8 cellular contexts compared by ENCODE assay signal in genomic region chr2:202965810-202966454, GRCh38. TPM values are rescaled to one million over a fixed set of nuclear protein-coding genes. Genes with fewer than 3 reads are reported as not detected.
DNase-seq lines count a peak whose midpoint lies in the region; ATAC-seq lines count a peak whose summit lies in the region.

No MANE protein-coding gene starts in this region.

- H3K36me3 Mint-ChIP-seq in activated naive CD8-positive, alpha-beta T cell treated with anti-CD3 and anti-CD28 coated beads, Interleukin-2, amount 50 U/mL, for 24 hours (ENCODE audit: low read depth), result peaks cover 3% of the 10 kb centered on the region
- H3K36me3 Mint-ChIP-seq in naive thymus-derived CD4-positive, alpha-beta T cell, result peaks cover 0 to 46% (median 7%) of the 10 kb centered on the region in 5 donors

- intact Hi-C loops in naive thymus-derived CD4-positive, alpha-beta T cell (cut with micrococcal nuclease), result no loop called here

- no peak overlapping the region for H3K27ac ChIP-seq in naive thymus-derived CD4-positive, alpha-beta T cell (ENCODE audit: low read depth, low read length)

- CTCF ChIA-PET in naive thymus-derived CD4-positive, alpha-beta T cell (lab: Charles Lee), result no interaction called here

- no peaks in the 10 kb centered on the region for H3K9me3 Mint-ChIP-seq in activated naive CD8-positive, alpha-beta T cell treated with anti-CD3 and anti-CD28 coated beads, Interleukin-2, amount 50 U/mL, for 24 hours
- no peaks in the 10 kb centered on the region for H3K9me3 Mint-ChIP-seq in naive thymus-derived CD4-positive, alpha-beta T cell

- H3K4me3 Mint-ChIP-seq in activated naive CD8-positive, alpha-beta T cell treated with anti-CD3 and anti-CD28 coated beads, Interleukin-2, amount 50 U/mL, for 24 hours, result no peak overlapping the region
- no peak overlapping the region for H3K4me3 Mint-ChIP-seq in naive thymus-derived CD4-positive, alpha-beta T cell

- H3K4me3 ChIP-seq in naive thymus-derived CD4-positive, alpha-beta T cell (ENCODE audit: low read length), result no peak overlapping the region

- H3K4me1 ChIP-seq in naive thymus-derived CD4-positive, alpha-beta T cell (ENCODE audit: control insufficient read depth in 2 of 2, insufficient read depth in 2 of 2, low read length in 2 of 2), result no peaks in the 10 kb centered on the region

- H3K27me3 ChIP-seq in naive thymus-derived CD4-positive, alpha-beta T cell (ENCODE audit: control insufficient read depth in 2 of 2, insufficient read depth in 2 of 2, low read length in 2 of 2), result no peaks in the 10 kb centered on the region

- peaks cover 4% of the 10 kb centered on the region for H3K4me1 Mint-ChIP-seq in activated naive CD8-positive, alpha-beta T cell treated with anti-CD3 and anti-CD28 coated beads, Interleukin-2, amount 50 U/mL, for 24 hours
- peaks cover 0 to 8% (median 0%) of the 10 kb centered on the region in 7 donors for H3K4me1 Mint-ChIP-seq in naive thymus-derived CD4-positive, alpha-beta T cell

- peaks cover 0 to 3% (median 0%) of the 10 kb centered on the region in 3 experiments for H3K36me3 ChIP-seq in naive thymus-derived CD4-positive, alpha-beta T cell (ENCODE audit: control insufficient read depth in 2 of 3, insufficient read depth in 3 of 3, low read length in 3 of 3)

- POLR2A ChIA-PET in naive thymus-derived CD4-positive, alpha-beta T cell (lab: Charles Lee), result no interaction called here

- no peaks in the 10 kb centered on the region for H3K27me3 Mint-ChIP-seq in activated naive CD8-positive, alpha-beta T cell treated with anti-CD3 and anti-CD28 coated beads, Interleukin-2, amount 50 U/mL, for 24 hours
- H3K27me3 Mint-ChIP-seq in naive thymus-derived CD4-positive, alpha-beta T cell, result no peaks in the 10 kb centered on the region

- H3K9me3 ChIP-seq in naive thymus-derived CD4-positive, alpha-beta T cell (ENCODE audit: control insufficient read depth in 2 of 3, low read length in 3 of 3), result no peaks in the 10 kb centered on the region

- peak; percentile 85 for ATAC-seq in GM19395 (IDR thresholded peaks at IDR 0.05; ENCODE audit: unreplicated experiment)
- ATAC-seq in activated naive CD8-positive, alpha-beta T cell treated with anti-CD3 and anti-CD28 coated beads, Interleukin-2, amount 50 U/mL, for 24 hours, result peak; percentile 63
- ATAC-seq in naive thymus-derived CD4-positive, alpha-beta T cell, result peak; percentile 31
- ATAC-seq in GM19035 (IDR thresholded peaks at IDR 0.05; ENCODE audit: unreplicated experiment), result no peak
- ATAC-seq in HG03196 (IDR thresholded peaks at IDR 0.05; ENCODE audit: unreplicated experiment), result no peak

- H3K27ac Mint-ChIP-seq in activated naive CD8-positive, alpha-beta T cell treated with anti-CD3 and anti-CD28 coated beads, Interleukin-2, amount 50 U/mL, for 24 hours, result peak overlapping the region; percentile 46
- no peak overlapping the region for H3K27ac Mint-ChIP-seq in naive thymus-derived CD4-positive, alpha-beta T cell

- DNase-seq in COLO829 (ENCODE audit: low spot score) (peak; percentile 7), HPDE6-E6E7 (ENCODE audit: extremely low spot score) (peak; percentile 19), GF-D8 (lab: John Stamatoyannopoulos, UW) (no peak)
- DNase-seq in activated naive CD8-positive, alpha-beta T cell treated with anti-CD3 and anti-CD28 coated beads, Interleukin-2, amount 50 U/mL, for 24 hours, result peak; percentile 10
- DNase-seq in naive thymus-derived CD4-positive, alpha-beta T cell, result peak in 1 of 9 donors; percentile 27

RNA-seq across cellular contexts. Expression of gene NBEAL1, which starts 48.7 kb away (rescaled TPM):
- total RNA-seq in naive thymus-derived CD4-positive, alpha-beta T cell, result 10 to 100 TPM; 11.6 to 15.9 (median 12.6) TPM
- 1 to 10 TPM; 6.2 to 9.2 TPM for polyA plus RNA-seq in naive thymus-derived CD4-positive, alpha-beta T cell

RNA-seq across cellular contexts. Expression of gene CARF, which starts 53.9 kb away (rescaled TPM):
- 10 to 100 TPM; 10.2 to 31.2 (median 15.4) TPM for total RNA-seq in naive thymus-derived CD4-positive, alpha-beta T cell
- 1 to 10 TPM; 4.8 to 5.4 TPM for polyA plus RNA-seq in naive thymus-derived CD4-positive, alpha-beta T cell

RNA-seq across cellular contexts. Expression of gene WDR12, which starts 54.5 kb away (rescaled TPM):
- total RNA-seq in naive thymus-derived CD4-positive, alpha-beta T cell, result 10 to 100 TPM; 17.2 to 50.4 (median 20.8) TPM
- 10 to 100 TPM; 16.8 to 17.5 TPM for polyA plus RNA-seq in naive thymus-derived CD4-positive, alpha-beta T cell

Comparison
In these comparisons a context has a peak if more than half of its experiments do, and no peak if none do; other contexts are left out.
1. ATAC-seq: peak in GM19395 (single experiment), activated naive CD8-positive, alpha-beta T cell treated with anti-CD3 and anti-CD28 coated beads, Interleukin-2, amount 50 U/mL, for 24 hours (single experiment) and naive thymus-derived CD4-positive, alpha-beta T cell (single experiment); none in GM19035 (single experiment) and HG03196 (single experiment).